1 cellular context compared by ENCODE assay signal in genomic region chr19:10106100-10106936, GRCh38.
TF ChIP-seq lines count a peak whose summit lies in the region.

Gene PPAN, plus strand, starts transcription at chr19:10106362. Its CDS starts 33 bp downstream, at chr19:10106395.

TF ChIP-seq in GM12878, 131 proteins besides CTCF, POLR2A, EP300 and RAD21 (continued from another document and continues in another):
- TF ChIP-seq CEBPZ (IDR thresholded peaks at IDR 0.05; ENCODE audit: low read depth, low read length) (no peak), BACH1 (IDR thresholded peaks at IDR 0.05; ENCODE audit: borderline replicate concordance) (peak; percentile 55; the same call in 1 of the 2 replicates), PML (IDR thresholded peaks at IDR 0.05; ENCODE audit: low read length) (no peak), RBBP5 (conservative IDR thresholded peaks at IDR 0.05) (no peak), TCF12 (IDR thresholded peaks at IDR 0.05; ENCODE audit: low read depth, low read length) (no peak), NBN (IDR thresholded peaks at IDR 0.05) (no peak), POLR2AphosphoS5 (IDR thresholded peaks at IDR 0.05; ENCODE audit: low read length) (peak; percentile 80), KLF5 (IDR thresholded peaks at IDR 0.05; ENCODE audit: partially characterized antibody) (peak; percentile 31), BCL11A (IDR thresholded peaks at IDR 0.05; ENCODE audit: low read depth, low read length) (no peak), E4F1 (IDR thresholded peaks at IDR 0.05; ENCODE audit: borderline replicate concordance, partially characterized antibody) (peak; percentile 49), SKIL (IDR thresholded peaks at IDR 0.05; ENCODE audit: low read depth, poor library complexity, severe bottlenecking) (no peak), NR2C2 (IDR thresholded peaks at IDR 0.05; ENCODE audit: borderline replicate concordance, control insufficient read depth, insufficient read length, low read depth) (no peak), PKNOX1 (IDR thresholded peaks at IDR 0.05) (peak; percentile 49; the same call in 1 of the 2 replicates), PAX8 (IDR thresholded peaks at IDR 0.05) (no peak), SMC3 (IDR thresholded peaks at IDR 0.05; ENCODE audit: borderline replicate concordance, low read length) (0 out of 2 replicates have a peak, but pooled peaks have one; percentile 15), NR2F1 (conservative IDR thresholded peaks at IDR 0.05) (peak; percentile 58; the same call in 1 of the 2 replicates), BRCA1 (IDR thresholded peaks at IDR 0.05; ENCODE audit: low read depth, low read length) (no peak), CBX5 (IDR thresholded peaks at IDR 0.05; ENCODE audit: low read depth) (no peak), RFX5 (IDR thresholded peaks at IDR 0.05; ENCODE audit: low read depth, low read length) (no peak), POU2F2 (IDR thresholded peaks at IDR 0.05; ENCODE audit: borderline replicate concordance, low read depth, low read length) (peak; percentile 57; the same call in 1 of the 3 replicates), IRF4 (IDR thresholded peaks at IDR 0.05; ENCODE audit: low read depth, low read length) (0 out of 2 replicates have a peak, but pooled peaks have one; percentile 6), HCFC1 (IDR thresholded peaks at IDR 0.05; ENCODE audit: low read length) (peak; percentile 67), ZBTB11 (CRISPR knock-in tag; IDR thresholded peaks at IDR 0.05) (peak; percentile 55; the same call in 1 of the 2 replicates), SIN3A (IDR thresholded peaks at IDR 0.05; ENCODE audit: low read depth, low read length) (peak; percentile 94), CUX1 (IDR thresholded peaks at IDR 0.05; ENCODE audit: insufficient replicate concordance, low read depth, low read length) (no peak), ZNF687 (IDR thresholded peaks at IDR 0.05) (peak; percentile 97), CBX3 (IDR thresholded peaks at IDR 0.05; ENCODE audit: borderline replicate concordance, low read depth) (no peak), HDGF (IDR thresholded peaks at IDR 0.05) (peak; percentile 34; the same call in 1 of the 2 replicates), MYC (IDR thresholded peaks at IDR 0.05; ENCODE audit: insufficient read depth, insufficient read length, insufficient replicate concordance, low read length, severe bottlenecking) (peak; percentile 99), STAT1 (conservative IDR thresholded peaks at IDR 0.05) (no peak), ATF7 (IDR thresholded peaks at IDR 0.05; ENCODE audit: low read depth) (0 out of 2 replicates have a peak, but pooled peaks have one; percentile 9), ZNF207 (IDR thresholded peaks at IDR 0.05; ENCODE audit: borderline replicate concordance) (no peak), RCOR1 (conservative IDR thresholded peaks at IDR 0.05; ENCODE audit: low read depth, low read length) (no peak), ZNF622 (IDR thresholded peaks at IDR 0.05) (no peak), ASH2L (IDR thresholded peaks at IDR 0.05; ENCODE audit: borderline replicate concordance, low read depth) (no peak), CBFB (IDR thresholded peaks at IDR 0.05; ENCODE audit: low read depth) (0 out of 2 replicates have a peak, but pooled peaks have one; percentile 39), SMAD5 (IDR thresholded peaks at IDR 0.05; ENCODE audit: low read depth) (peak; percentile 84), RAD51 (IDR thresholded peaks at IDR 0.05) (no peak), MXI1 (IDR thresholded peaks at IDR 0.05; ENCODE audit: low read depth, low read length) (peak; percentile 99)
